ENCODE assay signal across 8 cellular contexts in the genomic region with DNA sequence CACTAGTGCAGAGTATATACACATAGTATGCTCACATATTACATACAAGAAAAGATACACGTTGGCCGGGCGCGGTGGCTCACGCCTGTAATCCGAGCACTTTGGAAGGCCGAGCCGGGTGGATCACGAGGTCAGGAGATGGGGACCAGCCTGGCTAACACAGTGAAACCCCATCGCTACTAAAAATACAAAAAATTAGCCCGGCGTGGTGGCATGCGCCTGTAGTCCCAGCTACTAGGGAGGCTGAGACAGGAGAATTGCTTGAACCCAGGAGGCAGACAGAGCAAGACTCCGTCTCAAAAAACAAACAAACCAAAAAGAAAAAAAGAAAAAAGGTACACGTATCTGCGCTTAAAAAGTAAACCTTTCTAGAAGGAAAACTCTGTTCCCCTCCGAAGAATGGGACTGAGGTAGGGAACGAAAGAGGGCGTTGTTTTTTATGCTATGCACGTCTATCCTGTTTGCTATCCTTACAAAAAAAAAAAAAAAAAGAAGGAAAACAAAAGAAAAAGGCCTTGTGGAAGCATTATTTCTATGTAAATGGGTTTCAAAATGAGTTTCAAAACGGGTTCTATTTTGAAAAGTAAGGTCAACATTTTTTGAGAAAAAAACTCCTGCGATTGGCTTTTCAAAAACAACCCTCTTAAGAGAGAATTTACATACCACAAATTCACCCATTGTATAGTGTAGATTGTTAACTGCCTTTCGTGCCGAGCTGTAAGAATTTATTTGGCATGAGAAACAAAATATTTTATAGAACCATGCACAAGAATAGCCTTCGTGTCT. TPM values are rescaled to one million over a fixed set of nuclear protein-coding genes. Genes with fewer than 3 reads are reported as not detected.
DNase-seq lines count a peak whose midpoint lies in the region; ATAC-seq and TF ChIP-seq lines count a peak whose summit lies in the region.

No MANE protein-coding gene starts in this region.

- peak overlapping the region; percentile 86 to 99 (median 92) for H3K27ac Mint-ChIP-seq in CD8-positive, alpha-beta memory T cell

- peak overlapping the region; percentile 86 for H3K4me3 ChIP-seq in CD8-positive, alpha-beta memory T cell (ENCODE audit: low read length)
- H3K4me3 ChIP-seq in brain microvascular endothelial cell (ENCODE audit: low read depth, low read length) (peak overlapping the region; percentile 82), lung (peak overlapping the region; percentile 16), uterus (peak overlapping the region; percentile 64 to 75)

- no peaks in the 10 kb centered on the region for H3K27me3 Mint-ChIP-seq in CD8-positive, alpha-beta memory T cell

- peaks cover 25% of the 10 kb centered on the region for H3K4me1 ChIP-seq in CD8-positive, alpha-beta memory T cell (ENCODE audit: insufficient read depth, low read length)
- H3K4me1 ChIP-seq in lung (ENCODE audit: control insufficient read depth in 2 of 2, insufficient read depth in 2 of 2, low read length in 2 of 2) (peaks cover 6 to 8% of the 10 kb centered on the region in 2 donors), uterus (peaks cover 0 to 12% of the 10 kb centered on the region in 2 donors)

- in situ Hi-C loops in brain microvascular endothelial cell (cut with HindIII; ENCODE audit: low pct_ligation_motif_present, low sequenced_read_pairs) = no loop called here

- H3K27me3 ChIP-seq in CD8-positive, alpha-beta memory T cell (ENCODE audit: insufficient read depth, low read length, poor library complexity, severe bottlenecking) = no peaks in the 10 kb centered on the region
- no peaks in the 10 kb centered on the region for H3K27me3 ChIP-seq in brain microvascular endothelial cell (replicated peaks)
- no peaks in the 10 kb centered on the region for H3K27me3 ChIP-seq in lung (ENCODE audit: control insufficient read depth, insufficient read depth)
- no peaks in the 10 kb centered on the region for H3K27me3 ChIP-seq in uterus

- H3K9me3 Mint-ChIP-seq in CD8-positive, alpha-beta memory T cell = no peaks in the 10 kb centered on the region

- H3K36me3 ChIP-seq in CD8-positive, alpha-beta memory T cell (ENCODE audit: insufficient read depth, low read length) = no peaks in the 10 kb centered on the region
- H3K36me3 ChIP-seq in KOPT-K1 (ENCODE audit: insufficient read depth, low read length) (no peaks in the 10 kb centered on the region), brain microvascular endothelial cell (replicated peaks) (no peaks in the 10 kb centered on the region), lung (ENCODE audit: control insufficient read depth in 2 of 2, insufficient read depth in 2 of 2, low read length in 2 of 2) (no peaks in the 10 kb centered on the region), uterus (no peaks in the 10 kb centered on the region)

- peaks cover 0 to 5% (median under 1%) of the 10 kb centered on the region in 3 donors for H3K36me3 Mint-ChIP-seq in CD8-positive, alpha-beta memory T cell

- DNase-seq in CD8-positive, alpha-beta memory T cell = no peak
- DNase-seq in brain microvascular endothelial cell (no peak), lung (ENCODE audit: low spot score) (no peak), uterus (no peak), DMS153 (lab: John Stamatoyannopoulos, UW) (no peak), NCI-H1048 (lab: John Stamatoyannopoulos, UW) (no peak)

- peak overlapping the region; percentile 79 for H3K27ac ChIP-seq in CD8-positive, alpha-beta memory T cell (ENCODE audit: low read depth, low read length)
- H3K27ac ChIP-seq in KOPT-K1 (ENCODE audit: low read depth, low read length, poor library complexity, severe bottlenecking) (peak overlapping the region; percentile 66), brain microvascular endothelial cell (peak overlapping the region; percentile 4), lung (ENCODE audit: low read depth in 1 of 2, low read length in 1 of 2) (peak overlapping the region in 1 of 2 donors; percentile 95), uterus (peak overlapping the region; percentile 92 to 96)

- H3K4me3 Mint-ChIP-seq in CD8-positive, alpha-beta memory T cell = peak overlapping the region; percentile 85 to 100 (median 94)

- WGBS in lung, 2 donors = 41 to 57% methylated on average over 25 of the region's 25 CpGs

- CTCF ChIA-PET in CD8-positive, alpha-beta memory T cell (lab: Charles Lee) = interaction anchor here (0.9 to 4.2 kb wide), 13 partner anchors 9 to 251 kb away, joined by 3 to 35 read pairs (median 5); partner anchors contain the start of genes CDC37L1, JAK2, PLPP6 and RCL1

- no peak for TF ChIP-seq CTCF in brain microvascular endothelial cell (IDR thresholded peaks at IDR 0.05; ENCODE audit: low read depth, low read length, missing control alignments)
- no peak for TF ChIP-seq CTCF in lung (IDR thresholded peaks at IDR 0.05; ENCODE audit: control extremely low read depth, extremely low read depth)
- TF ChIP-seq CTCF in uterus (IDR thresholded peaks at IDR 0.05) = no peak

- POLR2A ChIA-PET in CD8-positive, alpha-beta memory T cell (lab: Charles Lee) = interaction anchor here (0.8 to 2.8 kb wide), 13 partner anchors 10 to 1213 kb away, joined by 3 to 20 read pairs (median 7); partner anchors contain the start of genes CDC37L1, JAK2, PLGRKT and PLPP6

- peaks cover 31 to 52% (median 44%) of the 10 kb centered on the region in 3 donors for H3K4me1 Mint-ChIP-seq in CD8-positive, alpha-beta memory T cell

- H3K9me3 ChIP-seq in CD8-positive, alpha-beta memory T cell (ENCODE audit: low read length) = no peaks in the 10 kb centered on the region
- H3K9me3 ChIP-seq in KOPT-K1 (ENCODE audit: insufficient read depth, low read length, poor library complexity, severe bottlenecking) (no peaks in the 10 kb centered on the region), lung (ENCODE audit: control insufficient read depth in 2 of 2, insufficient read depth in 1 of 2, low read length in 1 of 2) (no peaks in the 10 kb centered on the region), uterus (no peaks in the 10 kb centered on the region)

- intact Hi-C loops in uterus (cut with DNase I; ENCODE audit: low total_unique reads) = loop anchor here (10.0 kb wide), 1 partner anchor 65 kb away; the partner anchor contains the start of gene CDC37L1

- no peak for TF ChIP-seq POLR2A in uterus (IDR thresholded peaks at IDR 0.05)

- no peak for ATAC-seq in lung (ENCODE audit: insufficient read depth, low FRiP score)
- no peak for ATAC-seq in HG03342 (IDR thresholded peaks at IDR 0.05; ENCODE audit: unreplicated experiment)

RNA-seq across cellular contexts. Expression of gene AK3, which starts 1.2 kb away (rescaled TPM):
- 10 to 100 TPM; 25.3 to 29.8 TPM for total RNA-seq in CD8-positive, alpha-beta memory T cell
- polyA plus RNA-seq in CD8-positive, alpha-beta memory T cell = 42.0 TPM
- total RNA-seq in lung = 10 to 100 TPM; 38.7 to 62.7 TPM
- polyA plus RNA-seq in lung = 10 to 100 TPM; 22.4 to 24.9 TPM
- total RNA-seq in uterus = 100 to 1,000 TPM in 1 of 4 donors, 10 to 100 TPM in 3; 57.9 to 129 (median 78.4) TPM

RNA-seq across cellular contexts. Expression of gene RCL1, which starts 53.0 kb away (rescaled TPM):
- total RNA-seq in CD8-positive, alpha-beta memory T cell = 10 to 100 TPM; 36.5 to 39.1 TPM
- polyA plus RNA-seq in CD8-positive, alpha-beta memory T cell = 17.7 TPM
- total RNA-seq in lung = 10 to 100 TPM; 27.7 to 62.2 TPM
- 10 to 100 TPM; 14.8 to 19.1 TPM for polyA plus RNA-seq in lung
- 10 to 100 TPM; 21.3 to 49.7 (median 37.7) TPM for total RNA-seq in uterus

Comparison
In these comparisons a context has a peak if more than half of its experiments do, and no peak if none do; other contexts are left out.
1. H3K4me3 ChIP-seq: peak in every context shown above with its lines; median percentile 86 in CD8-positive, alpha-beta memory T cell; 82 in brain microvascular endothelial cell; 70 in uterus; 16 in lung.